ENCODE assay signal across 11 cellular contexts in the genomic region with DNA sequence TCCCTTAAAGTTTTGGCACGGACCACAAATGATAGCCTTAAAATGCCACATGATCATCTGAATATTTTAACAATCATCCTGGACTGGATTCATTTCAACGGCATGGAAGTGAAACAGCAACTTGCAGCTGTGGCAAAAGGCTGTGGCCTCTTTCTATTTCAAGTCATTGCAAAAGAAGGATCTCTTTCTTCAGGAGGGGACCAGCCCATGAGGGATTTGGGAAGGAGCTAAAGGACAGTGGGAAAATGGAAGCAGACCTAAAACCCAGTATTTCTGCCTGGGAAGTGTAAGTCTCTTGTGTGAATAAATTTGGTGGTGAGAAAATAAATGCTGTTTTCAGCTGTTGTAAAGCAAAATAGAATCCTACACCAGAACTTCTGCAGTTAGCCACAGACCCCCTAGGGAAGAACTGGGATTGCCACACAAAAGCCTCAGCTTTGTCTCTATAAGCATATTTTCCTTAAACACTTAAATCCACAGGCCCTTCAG.
DNase-seq lines count a peak whose midpoint lies in the region; ATAC-seq and TF ChIP-seq lines count a peak whose summit lies in the region.
"Had no signal": no experiment of that assay in that cellular context is flagged by ENCODE, and none has a peak within 500 bp of the region (broad histone marks: within the 10 kb centered on the region; RNA-seq: fewer than 3 reads in every experiment).

No MANE protein-coding gene starts in this region.

- H3K27ac ChIP-seq in lower lobe of right lung, result peak overlapping the region; percentile 76
- H3K27ac ChIP-seq in transverse colon, result peak overlapping the region; percentile 49 to 77 (median 72)

- no peaks in the 10 kb centered on the region for H3K36me3 ChIP-seq in lower lobe of right lung
- H3K36me3 ChIP-seq in transverse colon, result no peaks in the 10 kb centered on the region

- peak; percentile 44 to 66 for ATAC-seq in lower lobe of right lung
- ATAC-seq in HG03439 (IDR thresholded peaks at IDR 0.05; ENCODE audit: unreplicated experiment), result no peak
- ATAC-seq: activated CD4-positive, alpha-beta T cell treated with anti-CD3 and anti-CD28 coated beads for 36 hours; natural killer cell treated with Interleukin-12 subunit alpha and Interleukin-12 subunit beta and Interleukin-15 and Interleukin-18, amount 100 ng/mL, for 72 hours; stimulated activated naive B cell treated with anti-CD40 and anti-IgM and Interleukin-4, amounts not matched to agents 10 μg/mL and 1 μg/mL and 100 μg/mL, for 72 hours had no signal

- no peaks in the 10 kb centered on the region for H3K27me3 ChIP-seq in lower lobe of right lung (ENCODE audit: low read depth)
- H3K27me3 ChIP-seq in transverse colon, result no peaks in the 10 kb centered on the region

- H3K9me3 ChIP-seq in lower lobe of right lung (no peaks in the 10 kb centered on the region), transverse colon (no peaks in the 10 kb centered on the region)

- WGBS in transverse colon (ENCODE audit: low coverage in 1 of 2), 2 donors, result 25 to 29% methylated on average over 2 of the region's 2 CpGs

- peaks cover 43% of the 10 kb centered on the region for H3K4me1 ChIP-seq in lower lobe of right lung
- peaks cover 8 to 47% (median 22%) of the 10 kb centered on the region in 4 donors for H3K4me1 ChIP-seq in transverse colon

- TF ChIP-seq EP300 in transverse colon (IDR thresholded peaks at IDR 0.05; ENCODE audit: low read depth), result no peak

- DNase-seq in NOMO-1 (lab: John Stamatoyannopoulos, UW; ENCODE audit: unreplicated experiment in 2 of 2), result peak; percentile 78 to 89
- DNase-seq in dedifferentiated amniotic fluid mesenchymal stem cell (ENCODE audit: extremely low spot score), result peak; percentile 77
- DNase-seq in lower lobe of right lung, result no peak
- DNase-seq in transverse colon, result no peak
- no peak for DNase-seq in ureter (ENCODE audit: low spot score)
- no peak for DNase-seq in NCI-H446 (lab: John Stamatoyannopoulos, UW)
- DNase-seq: activated CD4-positive, alpha-beta T cell treated with anti-CD3 and anti-CD28 coated beads for 36 hours; NCI-H2029 treated with DMSO at 0.1 percent for 48 hours; stimulated activated naive B cell treated with anti-CD40 and anti-IgM and Interleukin-4, amounts not matched to agents 10 μg/mL and 1 μg/mL and 100 μg/mL, for 72 hours had no signal

- intact Hi-C loops in lower lobe of right lung (cut with DNase I), result no loop called here
- intact Hi-C loops in transverse colon (cut with DNase I; ENCODE audit: low total_unique reads), result no loop called here

- H3K4me3 ChIP-seq in lower lobe of right lung (no peak overlapping the region), transverse colon (no peak overlapping the region)

- TF ChIP-seq POLR2A in transverse colon (IDR thresholded peaks at IDR 0.05), result no peak

- TF ChIP-seq CTCF in lower lobe of right lung (IDR thresholded peaks at IDR 0.05), result no peak
- no peak for TF ChIP-seq CTCF in transverse colon (IDR thresholded peaks at IDR 0.05)

- in situ Hi-C loops in transverse colon (cut with MboI; ENCODE audit: low pct_ligation_motif_present in 1 of 4, low pct_unique_long_range_greater_than_20kb in 1 of 4, low sequenced_read_pairs in 3 of 4), result no loop called here

Comparison
In these comparisons a context has a peak if more than half of its experiments do, and no peak if none do; other contexts are left out.
1. DNase-seq: peak in NOMO-1 (2 of 2) and dedifferentiated amniotic fluid mesenchymal stem cell (single experiment); none in lower lobe of right lung (single experiment), transverse colon (single experiment), ureter (single experiment) and NCI-H446 (0 of 2).